Comparison of ENCODE assay signal across 16 cellular contexts in the genomic region with DNA sequence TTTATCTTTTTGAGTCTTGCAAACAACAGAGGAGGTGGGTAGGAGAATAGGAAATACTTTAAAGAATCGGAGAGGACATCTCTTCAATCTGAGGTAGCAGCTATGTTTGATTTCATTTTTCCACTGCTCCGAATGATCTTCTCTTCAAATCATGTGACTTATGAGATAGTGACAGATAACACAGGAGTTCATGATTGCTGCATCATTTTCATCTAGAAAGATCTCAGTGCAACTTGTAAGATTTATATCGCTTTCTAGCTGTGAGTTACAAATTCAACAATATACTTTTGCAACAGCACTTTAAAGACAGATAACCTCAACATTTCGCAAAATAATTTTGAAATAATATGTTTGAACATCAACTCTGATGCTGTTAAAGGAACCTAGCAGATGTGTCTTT.
A peak's percentile ranks its signal among the peaks of the same experiment; 100 is the strongest.
DNase-seq lines count a peak whose midpoint lies in the region; ATAC-seq and TF ChIP-seq lines count a peak whose summit lies in the region.
"Had no signal": no experiment of that assay in that cellular context is flagged by ENCODE, and none has a peak within 500 bp of the region (broad histone marks: within the 10 kb centered on the region; RNA-seq: fewer than 3 reads in every experiment).

No MANE protein-coding gene starts in this region.

- no peak overlapping the region for H3K27ac ChIP-seq in PC-3 (ENCODE audit: low read length)

- peaks cover 11% of the 10 kb centered on the region for H3K4me1 ChIP-seq in PC-3 (ENCODE audit: insufficient read depth, low read length)

- H3K9ac ChIP-seq in PC-3 (ENCODE audit: low read length) = no peak overlapping the region

- no peak for TF ChIP-seq CTCF in PC-3 (conservative IDR thresholded peaks at IDR 0.05; ENCODE audit: low read depth, low read length)

- H3K4me2 ChIP-seq in PC-3 (ENCODE audit: low read length) = no peak overlapping the region

- POLR2A ChIA-PET in T-cell (lab: Charles Lee) (interaction anchor here in 1 of 2 donors (0.6 kb wide), 2 partner anchors 29 to 134 kb away, joined by 3 read pairs; no protein-coding TSS in a partner anchor), PC-3 (lab: Charles Lee; ENCODE audit: unreplicated experiment) (no interaction called here)

- no peaks in the 10 kb centered on the region for H3K27me3 Mint-ChIP-seq in activated naive CD4-positive, alpha-beta T cell treated with anti-CD3 and anti-CD28 coated beads, Interleukin-2, amount 50 U/mL, for 24 hours
- H3K27me3 Mint-ChIP-seq in activated naive CD4-positive, alpha-beta T cell treated with anti-CD3 and anti-CD28 coated beads for 36 hours (ENCODE audit: low read depth) = no peaks in the 10 kb centered on the region
- no peaks in the 10 kb centered on the region for H3K27me3 Mint-ChIP-seq in T-cell
- H3K27me3 Mint-ChIP-seq: B cell had no signal

- no peaks in the 10 kb centered on the region for H3K9me3 ChIP-seq in PC-3 (ENCODE audit: low read length)

- intact Hi-C loops in activated naive CD4-positive, alpha-beta T cell treated with anti-CD3 and anti-CD28 coated beads for 36 hours (cut with micrococcal nuclease) = loop anchor here (2.0 kb wide), 1 partner anchor 30 kb away; no protein-coding TSS in a partner anchor
- intact Hi-C loops in PC-3 (cut with micrococcal nuclease) = no loop called here

- H3K4me1 Mint-ChIP-seq in activated naive CD4-positive, alpha-beta T cell treated with anti-CD3 and anti-CD28 coated beads, Interleukin-2, amount 50 U/mL, for 24 hours = peaks cover 59% of the 10 kb centered on the region
- peaks cover 61% of the 10 kb centered on the region for H3K4me1 Mint-ChIP-seq in activated naive CD4-positive, alpha-beta T cell treated with anti-CD3 and anti-CD28 coated beads for 36 hours (ENCODE audit: low read depth)
- H3K4me1 Mint-ChIP-seq in T-cell = peaks cover 56 to 78% (median 64%) of the 10 kb centered on the region in 3 donors
- peaks cover 41% of the 10 kb centered on the region for H3K4me1 Mint-ChIP-seq in stimulated activated effector memory CD8-positive, alpha-beta T cell treated with anti-CD3 and anti-CD28 coated beads, Interleukin-12 subunit alpha, Interleukin-12 subunit beta, amount 100 ng/mL, for 72 hours

- CTCF ChIA-PET in activated naive CD4-positive, alpha-beta T cell treated with anti-CD3 and anti-CD28 coated beads for 36 hours (lab: Charles Lee) = interaction anchor here (1.1 to 1.6 kb wide), 4 partner anchors 20 to 246 kb away, joined by 3 to 5 read pairs (median 4); no protein-coding TSS in a partner anchor
- CTCF ChIA-PET in T-cell (lab: Charles Lee) = interaction anchor here in 1 of 2 donors (0.6 to 1.2 kb wide), 2 partner anchors 169 to 238 kb away, joined by 3 to 6 read pairs; no protein-coding TSS in a partner anchor
- CTCF ChIA-PET in PC-3 (lab: Charles Lee) = no interaction called here

- H3K27ac Mint-ChIP-seq in activated naive CD4-positive, alpha-beta T cell treated with anti-CD3 and anti-CD28 coated beads, Interleukin-2, amount 50 U/mL, for 24 hours = peak overlapping the region; percentile 1
- H3K27ac Mint-ChIP-seq in activated naive CD4-positive, alpha-beta T cell treated with anti-CD3 and anti-CD28 coated beads for 36 hours = no peak overlapping the region
- H3K27ac Mint-ChIP-seq in T-cell = peak overlapping the region; percentile 95 to 97
- H3K27ac Mint-ChIP-seq in stimulated activated effector memory CD8-positive, alpha-beta T cell treated with anti-CD3 and anti-CD28 coated beads, Interleukin-12 subunit alpha, Interleukin-12 subunit beta, amount 100 ng/mL, for 72 hours = peak overlapping the region; percentile 69
- H3K27ac Mint-ChIP-seq: B cell had no signal

- no peaks in the 10 kb centered on the region for H4K20me1 ChIP-seq in PC-3 (ENCODE audit: low read length)

- no peaks in the 10 kb centered on the region for H3K36me3 ChIP-seq in PC-3 (ENCODE audit: low read depth, low read length)

- BruUV-seq in PC-3 (replicated peaks; lab: Mats Ljungman, UMichigan) = no TSS peak

- DNase-seq in activated naive CD4-positive, alpha-beta T cell treated with anti-CD3 and anti-CD28 coated beads for 36 hours = no peak
- DNase-seq in T-cell = no peak
- DNase-seq in amniotic epithelial cell (ENCODE audit: low read depth) = peak; percentile 71
- DNase-seq in stimulated activated effector memory CD8-positive, alpha-beta T cell treated with anti-CD3 and anti-CD28 coated beads, Interleukin-12 subunit alpha, Interleukin-12 subunit beta, amount 100 ng/mL, for 72 hours (ENCODE audit: low spot score in 2 of 2) = no peak
- no peak for DNase-seq in PC-3
- DNase-seq in T-helper 9 cell = no peak
- DNase-seq: ACHN, DMS 273 treated with DMSO at 0.1 percent for 48 hours, KG1, NCI-H1105 treated with DMSO at 0.1 percent for 48 hours, NCI-H187 treated with DMSO at 0.1 percent for 48 hours, NCI-H82, SHP77 had no signal

- no peak overlapping the region for H2AFZ ChIP-seq in PC-3 (ENCODE audit: low read length)

- H3K9me3 Mint-ChIP-seq in activated naive CD4-positive, alpha-beta T cell treated with anti-CD3 and anti-CD28 coated beads, Interleukin-2, amount 50 U/mL, for 24 hours = no peaks in the 10 kb centered on the region
- no peaks in the 10 kb centered on the region for H3K9me3 Mint-ChIP-seq in activated naive CD4-positive, alpha-beta T cell treated with anti-CD3 and anti-CD28 coated beads for 36 hours
- no peaks in the 10 kb centered on the region for H3K9me3 Mint-ChIP-seq in T-cell
- no peaks in the 10 kb centered on the region for H3K9me3 Mint-ChIP-seq in stimulated activated effector memory CD8-positive, alpha-beta T cell treated with anti-CD3 and anti-CD28 coated beads, Interleukin-12 subunit alpha, Interleukin-12 subunit beta, amount 100 ng/mL, for 72 hours

- no peaks in the 10 kb centered on the region for H3K36me3 Mint-ChIP-seq in activated naive CD4-positive, alpha-beta T cell treated with anti-CD3 and anti-CD28 coated beads, Interleukin-2, amount 50 U/mL, for 24 hours
- H3K36me3 Mint-ChIP-seq in activated naive CD4-positive, alpha-beta T cell treated with anti-CD3 and anti-CD28 coated beads for 36 hours (ENCODE audit: low read depth) = no peaks in the 10 kb centered on the region
- H3K36me3 Mint-ChIP-seq in T-cell = no peaks in the 10 kb centered on the region
- no peaks in the 10 kb centered on the region for H3K36me3 Mint-ChIP-seq in stimulated activated effector memory CD8-positive, alpha-beta T cell treated with anti-CD3 and anti-CD28 coated beads, Interleukin-12 subunit alpha, Interleukin-12 subunit beta, amount 100 ng/mL, for 72 hours

- no peaks in the 10 kb centered on the region for H3K27me3 ChIP-seq in PC-3 (ENCODE audit: low read length)

- H3K79me2 ChIP-seq in PC-3 (ENCODE audit: low read length) = no peaks in the 10 kb centered on the region

- no peak overlapping the region for H3K4me3 ChIP-seq in PC-3 (ENCODE audit: low read length)

- no peaks in the 10 kb centered on the region for H3K9me2 ChIP-seq in PC-3 (replicated peaks; ENCODE audit: low read length)

- ATAC-seq in T-cell (replicated peaks in 1 of 4) = peak in 1 of 4 experiments; percentile 39
- ATAC-seq in stimulated activated effector memory CD8-positive, alpha-beta T cell treated with anti-CD3 and anti-CD28 coated beads, Interleukin-12 subunit alpha, Interleukin-12 subunit beta, amount 100 ng/mL, for 72 hours = no peak
- no peak for ATAC-seq in PC-3
- no peak for ATAC-seq in HG03039 (IDR thresholded peaks at IDR 0.05; ENCODE audit: unreplicated experiment)

- peak overlapping the region; percentile 35 for H3K4me3 Mint-ChIP-seq in activated naive CD4-positive, alpha-beta T cell treated with anti-CD3 and anti-CD28 coated beads, Interleukin-2, amount 50 U/mL, for 24 hours
- H3K4me3 Mint-ChIP-seq in activated naive CD4-positive, alpha-beta T cell treated with anti-CD3 and anti-CD28 coated beads for 36 hours = no peak overlapping the region
- H3K4me3 Mint-ChIP-seq in T-cell = peak overlapping the region; percentile 18 to 68 (median 41)
- H3K4me3 Mint-ChIP-seq in stimulated activated effector memory CD8-positive, alpha-beta T cell treated with anti-CD3 and anti-CD28 coated beads, Interleukin-12 subunit alpha, Interleukin-12 subunit beta, amount 100 ng/mL, for 72 hours = no peak overlapping the region

- H3F3A ChIP-seq in PC-3 (ENCODE audit: low read length, unreplicated experiment) = no peaks in the 10 kb centered on the region

Comparison
In these comparisons a context has a peak if more than half of its experiments do, and no peak if none do; other contexts are left out.
1. H3K4me3 Mint-ChIP-seq: peak in activated naive CD4-positive, alpha-beta T cell treated with anti-CD3 and anti-CD28 coated beads, Interleukin-2, amount 50 U/mL, for 24 hours (single experiment) and T-cell (3 of 3); none in activated naive CD4-positive, alpha-beta T cell treated with anti-CD3 and anti-CD28 coated beads for 36 hours (single experiment) and stimulated activated effector memory CD8-positive, alpha-beta T cell treated with anti-CD3 and anti-CD28 coated beads, Interleukin-12 subunit alpha, Interleukin-12 subunit beta, amount 100 ng/mL, for 72 hours (single experiment).